ENCODE assay signal across 28 cellular contexts in genomic region chr19:7933828-7934725, GRCh38. TPM values are rescaled to one million over a fixed set of nuclear protein-coding genes. Genes with fewer than 3 reads are reported as not detected.
"Had no signal": no experiment of that assay in that cellular context is flagged by ENCODE, and none has a peak within 500 bp of the region (broad histone marks: within the 10 kb centered on the region; RNA-seq: fewer than 3 reads in every experiment).

No MANE protein-coding gene starts in this region.

- FAIRE-seq: small intestine, TTC549 had no signal

- H3K4me3 ChIP-seq: hepatocyte, right lobe of liver, testis, upper lobe of left lung had no signal

- ATAC-seq: activated CD8-positive, alpha-beta T cell treated with anti-CD3 and anti-CD28 coated beads, Interleukin-2, amount 10 ng/mL, durations not matched to agents 7 days and 5 days; activated naive CD8-positive, alpha-beta T cell treated with anti-CD3 and anti-CD28 coated beads, Interleukin-2, amount 50 U/mL, for 24 hours; foreskin keratinocyte; stimulated activated naive B cell treated with anti-CD40 and anti-IgM and Interleukin-4, amounts not matched to agents 10 μg/mL and 1 μg/mL and 100 μg/mL, for 72 hours had no signal

- DNase-seq: activated CD4-positive, alpha-beta T cell treated with anti-CD3 and anti-CD28 coated beads for 1 hour; activated CD4-positive, alpha-beta T cell treated with anti-CD3 and anti-CD28 coated beads, Interleukin-2, amount 50 U/mL, for 1 hour; activated CD8-positive, alpha-beta T cell treated with anti-CD3 and anti-CD28 coated beads, Interleukin-2, amount 10 ng/mL, durations not matched to agents 7 days and 5 days; activated gamma-delta T cell; activated naive CD4-positive, alpha-beta T cell treated with anti-CD3 and anti-CD28 coated beads, Interleukin-2, amount 50 U/mL, for 16 hours; activated naive CD8-positive, alpha-beta T cell treated with anti-CD3 and anti-CD28 coated beads, Interleukin-2, amount 50 U/mL, for 24 hours; dermis blood vessel endothelial cell; effector CD8-positive, alpha-beta T cell; erythroblast; foreskin keratinocyte; immature natural killer cell; mesenchymal stem cell; nephron progenitor cell; nucleus accumbens; small intestine; stimulated activated CD4-positive, alpha-beta T cell treated with anti-CD3 and anti-CD28 coated beads, Interleukin-15, amount 100 ng/mL, for 24 hours; stimulated activated CD4-positive, alpha-beta T cell treated with anti-CD3 and anti-CD28 coated beads, Interleukin-2, amount 100 ng/mL, for 48 hours; stimulated activated CD8-positive, alpha-beta memory T cell treated with anti-CD3 and anti-CD28 coated beads, Interleukin-4, amount 100 ng/mL, for 48 hours; stimulated activated naive B cell treated with anti-CD40 and anti-IgM and Interleukin-4, amounts not matched to agents 10 μg/mL and 1 μg/mL and 100 μg/mL, for 72 hours; T-helper 1 cell; testis had no signal

- H3K27me3 ChIP-seq: foreskin keratinocyte, hepatocyte, right lobe of liver, testis, upper lobe of left lung had no signal

- H3K27ac ChIP-seq: foreskin keratinocyte, hepatocyte, right lobe of liver, testis, upper lobe of left lung had no signal

- H3K27me3 Mint-ChIP-seq: activated naive CD8-positive, alpha-beta T cell treated with anti-CD3 and anti-CD28 coated beads, Interleukin-2, amount 50 U/mL, for 24 hours; stimulated activated naive B cell treated with anti-CD40 and anti-IgM and Interleukin-4, amounts not matched to agents 10 μg/mL and 1 μg/mL and 100 μg/mL, for 72 hours had no signal

- H3K27ac Mint-ChIP-seq: activated CD8-positive, alpha-beta T cell treated with anti-CD3 and anti-CD28 coated beads, Interleukin-2, amount 10 ng/mL, durations not matched to agents 7 days and 5 days; activated naive CD8-positive, alpha-beta T cell treated with anti-CD3 and anti-CD28 coated beads, Interleukin-2, amount 50 U/mL, for 24 hours; activated T-helper 1 cell treated with anti-CD3 and anti-CD28 coated beads, Interleukin-12 subunit alpha, Interleukin-12 subunit beta, Interleukin-2, Interleukin-4 antibody, amounts not matched to agents 30 ng/mL and 10 ng/mL and 1 ng/mL, durations not matched to agents 14 hours and 24 hours and 36 hours; nephron progenitor cell; stimulated activated naive B cell treated with anti-CD40 and anti-IgM and Interleukin-4, amounts not matched to agents 10 μg/mL and 1 μg/mL and 100 μg/mL, for 72 hours had no signal

- H3K4me3 Mint-ChIP-seq: activated CD8-positive, alpha-beta T cell treated with anti-CD3 and anti-CD28 coated beads, Interleukin-2, amount 10 ng/mL, durations not matched to agents 7 days and 5 days; activated naive CD8-positive, alpha-beta T cell treated with anti-CD3 and anti-CD28 coated beads, Interleukin-2, amount 50 U/mL, for 24 hours; activated T-helper 1 cell treated with anti-CD3 and anti-CD28 coated beads, Interleukin-12 subunit alpha, Interleukin-12 subunit beta, Interleukin-2, Interleukin-4 antibody, amounts not matched to agents 30 ng/mL and 10 ng/mL and 1 ng/mL, durations not matched to agents 14 hours and 24 hours and 36 hours; immature natural killer cell; nephron progenitor cell; stimulated activated naive B cell treated with anti-CD40 and anti-IgM and Interleukin-4, amounts not matched to agents 10 μg/mL and 1 μg/mL and 100 μg/mL, for 72 hours had no signal

- H3K9me3 Mint-ChIP-seq: activated naive CD8-positive, alpha-beta T cell treated with anti-CD3 and anti-CD28 coated beads, Interleukin-2, amount 50 U/mL, for 24 hours; activated T-helper 1 cell treated with anti-CD3 and anti-CD28 coated beads, Interleukin-12 subunit alpha, Interleukin-12 subunit beta, Interleukin-2, Interleukin-4 antibody, amounts not matched to agents 30 ng/mL and 10 ng/mL and 1 ng/mL, durations not matched to agents 14 hours and 24 hours and 36 hours; immature natural killer cell; nephron progenitor cell; stimulated activated naive B cell treated with anti-CD40 and anti-IgM and Interleukin-4, amounts not matched to agents 10 μg/mL and 1 μg/mL and 100 μg/mL, for 72 hours had no signal

- H3K4me2 ChIP-seq: hepatocyte had no signal

- H3K9me3 ChIP-seq: right lobe of liver, testis, upper lobe of left lung had no signal

- H2AFZ ChIP-seq: hepatocyte had no signal

RNA-seq across cellular contexts. Expression of gene CTXN1, which starts 8.1 kb away (rescaled TPM):
- total RNA-seq: mononuclear cell had no signal
- polyA plus RNA-seq: immature natural killer cell had no signal

RNA-seq across cellular contexts. Expression of gene TGFBR3L, which starts 19.4 kb away (rescaled TPM):
- total RNA-seq: cerebellum, dermis blood vessel endothelial cell, hepatocyte had no signal
